Comparison of ENCODE assay signal across 28 cellular contexts in genomic region chr20:36737183-36737499, GRCh38.
"Had no signal": no experiment of that assay in that cellular context is flagged by ENCODE, and none has a peak within 500 bp of the region (broad histone marks: within the 10 kb centered on the region; RNA-seq: fewer than 3 reads in every experiment).

No MANE protein-coding gene starts in this region.

- H3K27ac ChIP-seq: adrenal gland, body of pancreas, coronary artery, dorsolateral prefrontal cortex, pancreas, stomach, thyroid gland, upper lobe of right lung had no signal

- H3K4me3 ChIP-seq: adrenal gland, body of pancreas, coronary artery, dorsolateral prefrontal cortex, pancreas, prostate gland, sigmoid colon, stomach, thyroid gland, upper lobe of right lung had no signal

- H3K27me3 ChIP-seq: adrenal gland, body of pancreas, dorsolateral prefrontal cortex, pancreas, sigmoid colon, stomach, thyroid gland, upper lobe of right lung had no signal

- ATAC-seq: activated CD4-positive, CD25-positive, alpha-beta regulatory T cell treated with anti-CD3 and anti-CD28 coated beads, Interleukin-2, amount 50 U/mL, for 24 hours; body of pancreas; left cardiac atrium; pancreas; stimulated activated naive B cell treated with anti-CD40 and anti-IgM and Interleukin-4, amounts not matched to agents 10 μg/mL and 1 μg/mL and 100 μg/mL, for 72 hours; upper lobe of right lung had no signal

- H3K9me3 ChIP-seq: adrenal gland, body of pancreas, pancreas, prostate gland, sigmoid colon, stomach, thyroid gland, upper lobe of right lung had no signal

- H3K27ac Mint-ChIP-seq: activated naive CD4-positive, alpha-beta T cell treated with anti-CD3 and anti-CD28 coated beads for 36 hours; mesothelial cell of epicardium had no signal

- H3K4me3 Mint-ChIP-seq: activated naive CD4-positive, alpha-beta T cell treated with anti-CD3 and anti-CD28 coated beads for 36 hours; activated naive CD8-positive, alpha-beta T cell treated with anti-CD3 and anti-CD28 coated beads for 36 hours; mesothelial cell of epicardium; naive B cell; stimulated activated naive B cell treated with anti-CD40 and anti-IgM and Interleukin-4, amounts not matched to agents 10 μg/mL and 1 μg/mL and 100 μg/mL, for 72 hours had no signal

- H3K9me3 Mint-ChIP-seq: activated naive CD4-positive, alpha-beta T cell treated with anti-CD3 and anti-CD28 coated beads for 36 hours; activated naive CD8-positive, alpha-beta T cell treated with anti-CD3 and anti-CD28 coated beads for 36 hours; mesothelial cell of epicardium; naive B cell; stimulated activated naive B cell treated with anti-CD40 and anti-IgM and Interleukin-4, amounts not matched to agents 10 μg/mL and 1 μg/mL and 100 μg/mL, for 72 hours had no signal

- DNase-seq: activated CD4-positive, alpha-beta T cell treated with anti-CD3 and anti-CD28 coated beads for 48 hours; activated CD4-positive, alpha-beta T cell treated with anti-CD3 and anti-CD28 coated beads, Interleukin-2, amount 50 U/mL, for 48 hours; activated CD8-positive, alpha-beta memory T cell treated with anti-CD3 and anti-CD28 coated beads for 24 hours; activated effector memory CD4-positive, alpha-beta T cell treated with Interleukin-2 at 50 U/mL for 16 hours; activated naive CD4-positive, alpha-beta T cell treated with anti-CD3 and anti-CD28 coated beads for 36 hours; activated naive CD8-positive, alpha-beta T cell treated with anti-CD3 and anti-CD28 coated beads for 36 hours; adrenal gland; body of pancreas; dorsolateral prefrontal cortex; effector memory CD4-positive, alpha-beta T cell; glutamatergic neuron; left cardiac atrium; mammary epithelial cell; naive B cell; nucleus accumbens; sigmoid colon; small intestine; stimulated activated CD4-positive, alpha-beta T cell treated with anti-CD3 and anti-CD28 coated beads, Interleukin-4, amount 100 ng/mL, for 4 hours; stimulated activated CD8-positive, alpha-beta memory T cell treated with anti-CD3 and anti-CD28 coated beads, Interleukin-4, amount 100 ng/mL, for 48 hours; stimulated activated naive B cell treated with anti-CD40 and anti-IgM and Interleukin-4, amounts not matched to agents 10 μg/mL and 1 μg/mL and 100 μg/mL, for 72 hours; stomach; thyroid gland; upper lobe of right lung had no signal

- H3K4me1 ChIP-seq: body of pancreas, pancreas, thyroid gland, upper lobe of right lung had no signal

- H3K36me3 Mint-ChIP-seq: activated naive CD8-positive, alpha-beta T cell treated with anti-CD3 and anti-CD28 coated beads for 36 hours; mesothelial cell of epicardium; naive B cell had no signal

- H3K36me3 ChIP-seq: adrenal gland, pancreas, prostate gland, sigmoid colon, stomach, thyroid gland, upper lobe of right lung had no signal

- H3K27me3 Mint-ChIP-seq: activated naive CD8-positive, alpha-beta T cell treated with anti-CD3 and anti-CD28 coated beads for 36 hours; naive B cell; stimulated activated naive B cell treated with anti-CD40 and anti-IgM and Interleukin-4, amounts not matched to agents 10 μg/mL and 1 μg/mL and 100 μg/mL, for 72 hours had no signal
